Comparison of ENCODE assay signal across 8 cellular contexts in genomic region chr1:109509176-109510134, GRCh38. TPM values are rescaled to one million over a fixed set of nuclear protein-coding genes. Genes with fewer than 3 reads are reported as not detected.
DNase-seq lines count a peak whose midpoint lies in the region; ATAC-seq and TF ChIP-seq lines count a peak whose summit lies in the region.

TSS of gene AMIGO1 (minus strand) at chr1:109509727. CDS start at chr1:109508912, 815 bp downstream.

- POLR2A ChIA-PET in activated CD4-positive, alpha-beta memory T cell treated with anti-CD3 and anti-CD28 coated beads for 36 hours (lab: Charles Lee): interaction anchor here (0.9 to 3.6 kb wide), 3 partner anchors 12 to 39 kb away, joined by 3 to 15 read pairs (median 11); partner anchors contain the start of genes CYB561D1 and GNAI3

- H3K36me3 Mint-ChIP-seq in activated CD4-positive, alpha-beta memory T cell treated with anti-CD3 and anti-CD28 coated beads for 36 hours: no peaks in the 10 kb centered on the region
- H3K36me3 Mint-ChIP-seq in stimulated activated memory B cell treated with anti-CD40 and anti-IgM and Interleukin-4, amounts not matched to agents 10 μg/mL and 1 μg/mL and 100 μg/mL, for 72 hours: no peaks in the 10 kb centered on the region

- intact Hi-C loops in activated CD4-positive, alpha-beta memory T cell treated with anti-CD3 and anti-CD28 coated beads for 36 hours (cut with micrococcal nuclease): loop anchor here (2.0 kb wide), 1 partner anchor 25 kb away; no protein-coding TSS in a partner anchor

- 1 to 2% methylated on average over 63 to 71 of the region's 100 CpGs for WGBS in mesodermal cell (ENCODE audit: insufficient coverage in 2 of 2), 2 experiments

- no peaks in the 10 kb centered on the region for H3K27me3 Mint-ChIP-seq in activated CD4-positive, alpha-beta memory T cell treated with anti-CD3 and anti-CD28 coated beads for 36 hours
- peaks cover 26% of the 10 kb centered on the region for H3K27me3 Mint-ChIP-seq in stimulated activated memory B cell treated with anti-CD40 and anti-IgM and Interleukin-4, amounts not matched to agents 10 μg/mL and 1 μg/mL and 100 μg/mL, for 72 hours

- H3K4me1 ChIP-seq in mesodermal cell (ENCODE audit: control insufficient read depth, insufficient read depth, low read length, poor library complexity, severe bottlenecking): peaks cover 6% of the 10 kb centered on the region

- peak within 1 kb of the TSS; percentile 44 for H3K27ac ChIP-seq in C4-2B
- no peak within 1 kb of the TSS for H3K27ac ChIP-seq in mesodermal cell (ENCODE audit: low read depth, low read length, severe bottlenecking)

- TF ChIP-seq CTCF in C4-2B (conservative IDR thresholded peaks at IDR 0.05) (no peak), GM20000 (IDR thresholded peaks at IDR 0.05; ENCODE audit: extremely low read depth, missing control alignments) (no peak)

- no peaks in the 10 kb centered on the region for H3K9me3 Mint-ChIP-seq in activated CD4-positive, alpha-beta memory T cell treated with anti-CD3 and anti-CD28 coated beads for 36 hours
- no peaks in the 10 kb centered on the region for H3K9me3 Mint-ChIP-seq in stimulated activated memory B cell treated with anti-CD40 and anti-IgM and Interleukin-4, amounts not matched to agents 10 μg/mL and 1 μg/mL and 100 μg/mL, for 72 hours

- peak within 1 kb of the TSS; percentile 67 for H3K27ac Mint-ChIP-seq in activated CD4-positive, alpha-beta memory T cell treated with anti-CD3 and anti-CD28 coated beads for 36 hours
- peak within 1 kb of the TSS; percentile 70 for H3K27ac Mint-ChIP-seq in stimulated activated memory B cell treated with anti-CD40 and anti-IgM and Interleukin-4, amounts not matched to agents 10 μg/mL and 1 μg/mL and 100 μg/mL, for 72 hours

- CTCF ChIA-PET in activated CD4-positive, alpha-beta memory T cell treated with anti-CD3 and anti-CD28 coated beads for 36 hours (lab: Charles Lee): interaction anchor here (1.0 to 31.5 kb wide), 9 partner anchors 11 to 226 kb away, joined by 3 to 1096 read pairs (median 5); partner anchors contain the start of genes ATXN7L2, CYB561D1, GNAI3 and GPR61

- H3K4me1 Mint-ChIP-seq in activated CD4-positive, alpha-beta memory T cell treated with anti-CD3 and anti-CD28 coated beads for 36 hours (ENCODE audit: low read depth): peaks cover 55% of the 10 kb centered on the region
- H3K4me1 Mint-ChIP-seq in stimulated activated memory B cell treated with anti-CD40 and anti-IgM and Interleukin-4, amounts not matched to agents 10 μg/mL and 1 μg/mL and 100 μg/mL, for 72 hours: peaks cover 22% of the 10 kb centered on the region

- H3K9me3 ChIP-seq in mesodermal cell (ENCODE audit: control insufficient read depth, low read length): no peaks in the 10 kb centered on the region

- H3K36me3 ChIP-seq in mesodermal cell (ENCODE audit: control insufficient read depth, insufficient read depth, low read length): no peaks in the 10 kb centered on the region

- peak within 1 kb of the TSS; percentile 49 for H3K4me3 ChIP-seq in mesodermal cell (ENCODE audit: extremely low read depth, insufficient read depth, low read length, poor library complexity, severe bottlenecking)

- H3K4me3 Mint-ChIP-seq in activated CD4-positive, alpha-beta memory T cell treated with anti-CD3 and anti-CD28 coated beads for 36 hours: peak within 1 kb of the TSS; percentile 82
- H3K4me3 Mint-ChIP-seq in stimulated activated memory B cell treated with anti-CD40 and anti-IgM and Interleukin-4, amounts not matched to agents 10 μg/mL and 1 μg/mL and 100 μg/mL, for 72 hours: peak within 1 kb of the TSS; percentile 89

- DNase-seq in GM20000 (ENCODE audit: low spot score) (peak; percentile 85), NCI-H2171 treated with DMSO at 0.1 percent for 48 hours (lab: John Stamatoyannopoulos, UW) (peak; percentile 53)
- peak; percentile 67 for DNase-seq in activated CD4-positive, alpha-beta memory T cell treated with anti-CD3 and anti-CD28 coated beads for 36 hours
- DNase-seq in effector CD8-positive, alpha-beta T cell (lab: John Stamatoyannopoulos, UW): peak; percentile 42
- DNase-seq in NK-92 treated with Interleukin-12 subunit alpha and Interleukin-12 subunit beta, amount 100 ng/mL, for 24 hours (lab: John Stamatoyannopoulos, UW): no peak

- peak; percentile 72 for ATAC-seq in stimulated activated memory B cell treated with anti-CD40 and anti-IgM and Interleukin-4, amounts not matched to agents 10 μg/mL and 1 μg/mL and 100 μg/mL, for 72 hours

RNA-seq across cellular contexts. Expression of gene AMIGO1, which starts in this region (rescaled TPM):
- 1 to 10 TPM; 1.8 to 2.2 TPM for total RNA-seq in activated CD4-positive, alpha-beta memory T cell treated with anti-CD3 and anti-CD28 coated beads for 36 hours
- 1.4 TPM for polyA plus RNA-seq in mesodermal cell (2013, experiment 1 of 2)
- 1.2 TPM for polyA plus RNA-seq in mesodermal cell (2013, experiment 2 of 2)
